In the genomic region with DNA sequence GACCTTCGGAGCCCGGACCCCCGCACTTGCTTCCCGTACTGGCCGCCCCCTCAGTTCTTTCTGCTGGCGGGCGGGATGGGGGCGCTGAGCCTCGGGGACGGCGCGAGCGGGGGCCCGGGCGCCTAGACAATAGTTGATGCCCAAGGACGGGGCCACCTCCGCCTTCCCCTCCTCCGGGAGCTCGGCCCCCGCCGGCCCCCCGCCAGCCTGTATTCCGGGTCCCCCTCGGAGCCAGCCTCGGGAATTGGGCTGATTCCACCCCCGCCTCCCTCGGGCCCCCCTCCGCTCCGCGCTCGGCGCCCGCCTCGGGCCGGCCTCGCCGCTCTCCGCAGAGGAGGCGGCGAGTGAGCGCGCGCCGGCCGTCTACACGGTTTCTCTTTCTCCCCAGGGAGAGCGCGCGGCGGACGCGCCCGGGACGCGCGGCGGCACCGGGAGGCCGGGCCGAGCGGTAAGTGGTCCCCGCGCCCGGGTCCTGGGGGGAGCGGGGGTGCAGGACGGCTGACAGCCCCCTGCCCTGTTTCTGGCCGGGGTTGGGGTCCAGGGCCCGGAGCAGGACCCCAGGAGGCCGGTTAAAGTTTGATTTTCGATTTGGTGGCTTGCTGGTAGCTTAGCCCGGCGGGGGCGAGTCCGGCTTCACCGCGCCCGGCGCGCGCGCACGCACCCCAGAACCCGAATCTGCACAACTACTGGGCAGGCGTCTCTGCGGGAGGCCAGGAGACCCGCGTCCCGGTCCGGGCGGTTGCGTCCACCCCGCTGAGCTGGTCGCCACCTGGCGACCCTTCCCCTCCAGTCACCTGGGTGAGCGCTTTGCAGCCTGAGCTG, we compare ENCODE assay signal across 8 cellular contexts. TPM values are rescaled to one million over a fixed set of nuclear protein-coding genes. Genes with fewer than 3 reads are reported as not detected.
A peak's percentile ranks its signal among the peaks of the same experiment; 100 is the strongest.
DNase-seq lines count a peak whose midpoint lies in the region; ATAC-seq and TF ChIP-seq lines count a peak whose summit lies in the region.

No MANE protein-coding gene starts in this region.

- peak overlapping the region; percentile 69 for H3K4me3 ChIP-seq in Jurkat, Clone E6-1 (ENCODE audit: low read length)
- H3K4me3 ChIP-seq in mammary epithelial cell (replicated peaks in 1 of 3; ENCODE audit: insufficient read depth in 1 of 3, low read depth in 2 of 3, low read length in 3 of 3) (peak overlapping the region; percentile 92 to 98 (median 97)), spleen (peak overlapping the region; percentile 63 to 88 (median 74))

- peak overlapping the region; percentile 71 for H2AFZ ChIP-seq in mammary epithelial cell (ENCODE audit: low read depth, low read length)

- peak overlapping the region; percentile 81 to 98 (median 93) for H3K27ac Mint-ChIP-seq in immature natural killer cell

- intact Hi-C loops in mammary epithelial cell (cut with micrococcal nuclease): loop anchor here (1.0 to 10.0 kb wide), 5 partner anchors 155 to 534 kb away; no protein-coding TSS in a partner anchor
- intact Hi-C loops in spleen (cut with DNase I; ENCODE audit: low total_unique reads): loop anchor here (10.0 kb wide), 2 partner anchors 84 to 214 kb away; no protein-coding TSS in a partner anchor

- CTCF ChIA-PET in mammary epithelial cell (lab: Charles Lee; ENCODE audit: low non-redundant PET): interaction anchor here (0.7 kb wide), 1 partner anchor 46 kb away, joined by 10 read pairs; no protein-coding TSS in a partner anchor

- peak overlapping the region; percentile 94 to 97 (median 95) for H3K4me3 Mint-ChIP-seq in immature natural killer cell

- H3K36me3 ChIP-seq in mammary epithelial cell (ENCODE audit: insufficient read depth, low read length) (no peaks in the 10 kb centered on the region), spleen (no peaks in the 10 kb centered on the region)

- ATAC-seq in GM21390 (IDR thresholded peaks at IDR 0.05; ENCODE audit: unreplicated experiment) (peak; percentile 36), GM18519 (IDR thresholded peaks at IDR 0.05; ENCODE audit: low FRiP score, unreplicated experiment) (no peak)

- H3K27ac ChIP-seq in VCaP: peak overlapping the region; percentile 94
- peak overlapping the region; percentile 97 for H3K27ac ChIP-seq in mammary epithelial cell (ENCODE audit: insufficient read depth, low read depth, low read length)
- peak overlapping the region; percentile 87 to 99 (median 99) for H3K27ac ChIP-seq in spleen

- H3K4me1 ChIP-seq in mammary epithelial cell (ENCODE audit: insufficient read depth, low read length): peaks cover 20% of the 10 kb centered on the region
- peaks cover 24 to 62% (median 50%) of the 10 kb centered on the region in 6 donors for H3K4me1 ChIP-seq in spleen

- H3K79me2 ChIP-seq in mammary epithelial cell (ENCODE audit: insufficient read depth, low read length): peaks cover 49% of the 10 kb centered on the region

- H3K27me3 Mint-ChIP-seq in immature natural killer cell (ENCODE audit: low read depth in 3 of 3): peaks cover 3 to 16% (median 16%) of the 10 kb centered on the region in 3 donors

- peak overlapping the region; percentile 95 for H3K4me2 ChIP-seq in mammary epithelial cell (ENCODE audit: insufficient read depth, low read depth, low read length)

- in situ Hi-C loops in mammary epithelial cell (cut with MboI; ENCODE audit: low sequenced_read_pairs in 2 of 2): loop anchor here in 1 of 2 donors (25.0 kb wide), 1 partner anchor 159 kb away; no protein-coding TSS in a partner anchor

- H3K9ac ChIP-seq in mammary epithelial cell (ENCODE audit: insufficient read depth, low read length): peak overlapping the region; percentile 99

- BruUV-seq in mammary epithelial cell (replicated peaks; lab: Mats Ljungman, UMichigan): no TSS peak

- no peaks in the 10 kb centered on the region for H3K9me3 Mint-ChIP-seq in immature natural killer cell

- H3K27me3 ChIP-seq in mammary epithelial cell (ENCODE audit: insufficient read depth, low read length) (no peaks in the 10 kb centered on the region), spleen (replicated peaks in 1 of 7) (no peaks in the 10 kb centered on the region)

- WGBS in mammary epithelial cell (ENCODE audit: low coverage, missing lambda C conversion rate): under 1% methylated on average over 28 of the region's 95 CpGs
- WGBS in spleen, 5 donors: 0 to 1% (median 1%) methylated on average over 3 to 95 of the region's 95 CpGs

- H3K9me3 ChIP-seq in mammary epithelial cell (replicated peaks; ENCODE audit: insufficient read depth, low read length): no peaks in the 10 kb centered on the region
- no peaks in the 10 kb centered on the region for H3K9me3 ChIP-seq in spleen

- no peaks in the 10 kb centered on the region for H4K20me1 ChIP-seq in mammary epithelial cell (ENCODE audit: insufficient read depth, low read length)

- H3K36me3 Mint-ChIP-seq in immature natural killer cell: no peaks in the 10 kb centered on the region

- DNase-seq in DMS53 treated with DMSO at 0.1 percent for 48 hours (lab: John Stamatoyannopoulos, UW; ENCODE audit: unreplicated experiment) (peak; percentile 32), mammary epithelial cell (peak; percentile 71), immature natural killer cell (peak; percentile 72 to 78 (median 77)), spleen (peak; percentile 94)
- DNase-seq in Jurkat, Clone E6-1 (ENCODE audit: low read depth, low spot score): no peak

- TF ChIP-seq POLR2A in spleen (IDR thresholded peaks at IDR 0.05): peak; percentile 4 to 75 (median 53)

- dilution Hi-C loops in mammary epithelial cell (cut with HindIII; ENCODE audit: low sequenced_read_pairs): no loop called here

- TF ChIP-seq CTCF in VCaP (conservative IDR thresholded peaks at IDR 0.05): peak; percentile 35
- TF ChIP-seq CTCF in mammary epithelial cell (conservative IDR thresholded peaks at IDR 0.05 in 1 of 2, IDR thresholded peaks at IDR 0.05 in 1 of 2; ENCODE audit: extremely low read depth in 1 of 2, insufficient read depth in 1 of 2, low read depth in 1 of 2, low read length in 2 of 2): peak in 1 of 2 donors; percentile 15
- TF ChIP-seq CTCF in spleen (IDR thresholded peaks at IDR 0.05 in 8 of 11, conservative IDR thresholded peaks at IDR 0.05 in 3 of 11): peak in 1 of 11 experiments; percentile 10

- peaks cover 45 to 57% of the 10 kb centered on the region in 2 donors for H3K4me1 Mint-ChIP-seq in immature natural killer cell

RNA-seq across cellular contexts. Expression of gene SIPA1L1, which starts 0.7 kb away (rescaled TPM):
- 27.0 TPM for polyA plus RNA-seq in Jurkat, Clone E6-1 (2012; ENCODE audit: insufficient read depth, insufficient read length)
- total RNA-seq in mammary epithelial cell (100 to 1,000 TPM in 1 of 2 donors, 10 to 100 TPM in 1; 68.1 to 101 TPM), spleen (100 to 1,000 TPM in 6 of 7 donors, 10 to 100 TPM in 1; 98.7 to 167 (median 146) TPM)
- polyA plus RNA-seq in mammary epithelial cell (27.3 TPM), immature natural killer cell (10 to 100 TPM in 1 of 3 donors, 1 to 10 TPM in 2; 1.3 to 19.1 (median 8.0) TPM), spleen (10 to 100 TPM; 11.9 to 27.9 (median 21.5) TPM)
- 77.4 TPM for polyA minus RNA-seq in mammary epithelial cell
